Comparison of ENCODE assay signal across 1 cellular context in genomic region chr4:151199496-151200190, GRCh38.
TF ChIP-seq lines count a peak whose summit lies in the region.

No MANE protein-coding gene starts in this region.

TF ChIP-seq in H1, 55 proteins besides CTCF, POLR2A, EP300 and RAD21:
- TF ChIP-seq TBP (IDR thresholded peaks at IDR 0.05; ENCODE audit: low read depth, low read length), result no peak
- TF ChIP-seq, protein P1, sequence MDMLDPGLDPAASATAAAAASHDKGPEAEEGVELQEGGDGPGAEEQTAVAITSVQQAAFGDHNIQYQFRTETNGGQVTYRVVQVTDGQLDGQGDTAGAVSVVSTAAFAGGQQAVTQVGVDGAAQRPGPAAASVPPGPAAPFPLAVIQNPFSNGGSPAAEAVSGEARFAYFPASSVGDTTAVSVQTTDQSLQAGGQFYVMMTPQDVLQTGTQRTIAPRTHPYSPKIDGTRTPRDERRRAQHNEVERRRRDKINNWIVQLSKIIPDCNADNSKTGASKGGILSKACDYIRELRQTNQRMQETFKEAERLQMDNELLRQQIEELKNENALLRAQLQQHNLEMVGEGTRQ (IDR thresholded peaks at IDR 0.05; ENCODE audit: low read length), result no peak
- no peak for TF ChIP-seq KDM5A (IDR thresholded peaks at IDR 0.05; ENCODE audit: low read length)
- TF ChIP-seq RNF2 (IDR thresholded peaks at IDR 0.05; ENCODE audit: borderline replicate concordance, low read depth, low read length, missing control alignments, poor library complexity, severe bottlenecking), result no peak
- no peak for TF ChIP-seq RBBP5 (IDR thresholded peaks at IDR 0.05; ENCODE audit: borderline replicate concordance, low read depth, low read length)
- TF ChIP-seq BACH1 (IDR thresholded peaks at IDR 0.05; ENCODE audit: low read length), result no peak
- TF ChIP-seq, protein P2, sequence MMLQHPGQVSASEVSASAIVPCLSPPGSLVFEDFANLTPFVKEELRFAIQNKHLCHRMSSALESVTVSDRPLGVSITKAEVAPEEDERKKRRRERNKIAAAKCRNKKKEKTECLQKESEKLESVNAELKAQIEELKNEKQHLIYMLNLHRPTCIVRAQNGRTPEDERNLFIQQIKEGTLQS (IDR thresholded peaks at IDR 0.05; ENCODE audit: insufficient read depth, low read depth, low read length), result no peak
- no peak for TF ChIP-seq BCL11A (IDR thresholded peaks at IDR 0.05; ENCODE audit: low read depth in 2 of 2, low read length in 2 of 2)
- TF ChIP-seq SP4 (IDR thresholded peaks at IDR 0.05; ENCODE audit: low read length), result no peak
- no peak for TF ChIP-seq SRF (IDR thresholded peaks at IDR 0.05; ENCODE audit: low read depth, low read length)
- TF ChIP-seq JUND (IDR thresholded peaks at IDR 0.05; ENCODE audit: low read length), result no peak
- TF ChIP-seq JUN (IDR thresholded peaks at IDR 0.05; ENCODE audit: low read depth, low read length), result no peak
- no peak for TF ChIP-seq SIX5 (IDR thresholded peaks at IDR 0.05; ENCODE audit: low read depth, low read length)
- TF ChIP-seq NRF1 (IDR thresholded peaks at IDR 0.05; ENCODE audit: low read depth, low read length), result no peak
- no peak for TF ChIP-seq SAP30 (IDR thresholded peaks at IDR 0.05; ENCODE audit: insufficient read depth, insufficient replicate concordance, low read length)
